8 cellular contexts compared by ENCODE assay signal in genomic region chr13:44141725-44142539, GRCh38.
A peak's percentile ranks its signal among the peaks of the same experiment; 100 is the strongest.
DNase-seq lines count a peak whose midpoint lies in the region; ATAC-seq and TF ChIP-seq lines count a peak whose summit lies in the region.

No MANE protein-coding gene starts in this region.

- no peaks in the 10 kb centered on the region for H3K27me3 Mint-ChIP-seq in chondrocyte (ENCODE audit: low read depth)

- H3K4me3 ChIP-seq in AG10803 (ENCODE audit: low read length): peak overlapping the region; percentile 78

- no peaks in the 10 kb centered on the region for H3K36me3 Mint-ChIP-seq in chondrocyte (ENCODE audit: low read depth)

- TF ChIP-seq CTCF in AG10803 (conservative IDR thresholded peaks at IDR 0.05; ENCODE audit: low read length) (no peak), chondrocyte (IDR thresholded peaks at IDR 0.05) (no peak)

- no peaks in the 10 kb centered on the region for H3K9me3 Mint-ChIP-seq in chondrocyte (ENCODE audit: low read depth)

- peak overlapping the region; percentile 88 for H3K4me3 Mint-ChIP-seq in chondrocyte (ENCODE audit: unreplicated experiment)

- DNase-seq in AG10803 (ENCODE audit: low read depth) (peak; percentile 96), NCI-H446 (lab: John Stamatoyannopoulos, UW) (peak; percentile 77 to 94), chondrocyte (ENCODE audit: low spot score) (peak; percentile 99), kidney glomerular epithelial cell (lab: John Stamatoyannopoulos, UW) (peak; percentile 91)
- peak; percentile 94 to 95 for DNase-seq in activated CD4-positive, alpha-beta T cell treated with anti-CD3 and anti-CD28 coated beads for 24 hours (ENCODE audit: low read depth in 2 of 2)
- peak; percentile 82 to 93 for DNase-seq in stimulated activated CD4-positive, alpha-beta T cell treated with anti-CD3 and anti-CD28 coated beads, Interleukin-1b, Interleukin-23, amount 100 ng/mL, for 1 hour (ENCODE audit: low read depth in 2 of 2)

- peak; percentile 100 for ATAC-seq in GM19025 (IDR thresholded peaks at IDR 0.05; ENCODE audit: low read depth, unreplicated experiment)
- peak; percentile 100 for ATAC-seq in HG03280 (IDR thresholded peaks at IDR 0.05; ENCODE audit: unreplicated experiment)

- peaks cover 17% of the 10 kb centered on the region for H3K4me1 Mint-ChIP-seq in chondrocyte (ENCODE audit: low read depth)

- peak overlapping the region; percentile 96 for H3K27ac Mint-ChIP-seq in chondrocyte (ENCODE audit: unreplicated experiment)

Comparison
In these comparisons a context has a peak if more than half of its experiments do, and no peak if none do; other contexts are left out.
1. Peak in every context shown above with its lines: DNase-seq, ATAC-seq and H3K4me3 ChIP-seq.